ENCODE assay signal across 8 cellular contexts in genomic region chr13:95676100-95676774, GRCh38. TPM values are rescaled to one million over a fixed set of nuclear protein-coding genes. Genes with fewer than 3 reads are reported as not detected.
DNase-seq lines count a peak whose midpoint lies in the region; ATAC-seq and TF ChIP-seq lines count a peak whose summit lies in the region.

No MANE protein-coding gene starts in this region.

- peaks cover 3% of the 10 kb centered on the region for H3K9me3 ChIP-seq in psoas muscle

- H3K4me3 ChIP-seq in psoas muscle, result peak overlapping the region; percentile 91

- DNase-seq in NCI-H187 treated with DMSO at 0.1 percent for 48 hours (lab: John Stamatoyannopoulos, UW), result peak; percentile 44
- DNase-seq in NCI-H187 (lab: John Stamatoyannopoulos, UW), result no peak
- peak; percentile 77 for DNase-seq in NCI-H2171 treated with DMSO at 0.1 percent for 48 hours (lab: John Stamatoyannopoulos, UW)
- peak; percentile 51 for DNase-seq in activated CD8-positive, alpha-beta T cell treated with anti-CD3 and anti-CD28 coated beads, Interleukin-2, amount 10 ng/mL, durations not matched to agents 7 days and 5 days
- peak; percentile 47 for DNase-seq in glomerular visceral epithelial cell (ENCODE audit: extremely low spot score)
- peak in 1 of 2 donors; percentile 57 for DNase-seq in psoas muscle
- DNase-seq in amniotic stem cell (lab: John Stamatoyannopoulos, UW), result no peak

- no peak for TF ChIP-seq CTCF in psoas muscle (IDR thresholded peaks at IDR 0.05)

- peak overlapping the region; percentile 92 for H3K4me3 Mint-ChIP-seq in activated CD8-positive, alpha-beta T cell treated with anti-CD3 and anti-CD28 coated beads, Interleukin-2, amount 10 ng/mL, durations not matched to agents 7 days and 5 days

- peaks cover 51% of the 10 kb centered on the region for H3K4me1 ChIP-seq in psoas muscle

- 0 to 1% (median 0%) methylated on average over 33 of the region's 33 CpGs for WGBS in psoas muscle, 3 donors

- CTCF ChIA-PET in activated CD8-positive, alpha-beta T cell treated with anti-CD3 and anti-CD28 coated beads, Interleukin-2, amount 10 ng/mL, durations not matched to agents 7 days and 5 days (lab: Charles Lee), result interaction anchor here (0.6 to 1.0 kb wide), 3 partner anchors 51 to 1547 kb away, joined by 3 to 6 read pairs (median 3); no protein-coding TSS in a partner anchor

- H3K27me3 ChIP-seq in psoas muscle (ENCODE audit: insufficient read depth in 3 of 3, low read length in 2 of 3), result no peaks in the 10 kb centered on the region

- ATAC-seq in HG02642 (IDR thresholded peaks at IDR 0.05; ENCODE audit: poor library complexity, unreplicated experiment) (peak; percentile 14), psoas muscle (peak; percentile 28 to 49 (median 45))
- ATAC-seq in activated CD8-positive, alpha-beta T cell treated with anti-CD3 and anti-CD28 coated beads, Interleukin-2, amount 10 ng/mL, durations not matched to agents 7 days and 5 days, result no peak

- H3K9me3 Mint-ChIP-seq in activated CD8-positive, alpha-beta T cell treated with anti-CD3 and anti-CD28 coated beads, Interleukin-2, amount 10 ng/mL, durations not matched to agents 7 days and 5 days (ENCODE audit: insufficient read depth), result no peaks in the 10 kb centered on the region

- H3K27ac Mint-ChIP-seq in activated CD8-positive, alpha-beta T cell treated with anti-CD3 and anti-CD28 coated beads, Interleukin-2, amount 10 ng/mL, durations not matched to agents 7 days and 5 days, result peak overlapping the region; percentile 91

- H3K36me3 ChIP-seq in psoas muscle (ENCODE audit: insufficient read depth in 1 of 2, low read depth in 1 of 2), result peaks cover 0 to 3% of the 10 kb centered on the region in 2 donors

- H3K27me3 Mint-ChIP-seq in activated CD8-positive, alpha-beta T cell treated with anti-CD3 and anti-CD28 coated beads, Interleukin-2, amount 10 ng/mL, durations not matched to agents 7 days and 5 days (ENCODE audit: low read depth), result peaks cover 2% of the 10 kb centered on the region

- H3K27ac ChIP-seq in psoas muscle, result peak overlapping the region; percentile 97

- peaks cover 41% of the 10 kb centered on the region for H3K4me1 Mint-ChIP-seq in activated CD8-positive, alpha-beta T cell treated with anti-CD3 and anti-CD28 coated beads, Interleukin-2, amount 10 ng/mL, durations not matched to agents 7 days and 5 days (ENCODE audit: low read depth)

- POLR2A ChIA-PET in activated CD8-positive, alpha-beta T cell treated with anti-CD3 and anti-CD28 coated beads, Interleukin-2, amount 10 ng/mL, durations not matched to agents 7 days and 5 days (lab: Charles Lee), result interaction anchor here (0.7 to 1.3 kb wide), 6 partner anchors 20 to 1757 kb away, joined by 3 to 7 read pairs (median 4); partner anchors contain the start of gene RAP2A

- peaks cover 23% of the 10 kb centered on the region for H3K36me3 Mint-ChIP-seq in activated CD8-positive, alpha-beta T cell treated with anti-CD3 and anti-CD28 coated beads, Interleukin-2, amount 10 ng/mL, durations not matched to agents 7 days and 5 days (ENCODE audit: low read depth)

- intact Hi-C loops in psoas muscle (cut with DNase I), result loop anchor here in 1 of 2 donors (5.0 to 10.0 kb wide), 3 partner anchors 76 to 161 kb away; no protein-coding TSS in a partner anchor

RNA-seq across cellular contexts. Expression of gene DNAJC3, which starts 0.7 kb away (rescaled TPM):
- 10 to 100 TPM; 17.4 to 17.8 TPM for total RNA-seq in activated CD8-positive, alpha-beta T cell treated with anti-CD3 and anti-CD28 coated beads, Interleukin-2, amount 10 ng/mL, durations not matched to agents 7 days and 5 days
- total RNA-seq in psoas muscle, result 10 to 100 TPM; 11.5 to 19.6 (median 17.2) TPM
- polyA plus RNA-seq in psoas muscle, result 10 to 100 TPM in 1 of 3 donors, 1 to 10 TPM in 2; 7.9 to 11.8 (median 8.9) TPM

RNA-seq across cellular contexts. Expression of gene DZIP1, which starts 31.7 kb away (rescaled TPM):
- total RNA-seq in activated CD8-positive, alpha-beta T cell treated with anti-CD3 and anti-CD28 coated beads, Interleukin-2, amount 10 ng/mL, durations not matched to agents 7 days and 5 days, result under 1 TPM; 0.26 to 0.34 TPM
- 1 to 10 TPM; 1.8 to 2.9 (median 2.0) TPM for total RNA-seq in psoas muscle
- polyA plus RNA-seq in psoas muscle, result 1 to 10 TPM in 1 of 3 donors, under 1 TPM in 2; 0.70 to 1.1 (median 0.91) TPM

Comparison
In these comparisons a context has a peak if more than half of its experiments do, and no peak if none do; other contexts are left out.
1. DNase-seq: peak in NCI-H187 treated with DMSO at 0.1 percent for 48 hours (single experiment), NCI-H2171 treated with DMSO at 0.1 percent for 48 hours (single experiment), activated CD8-positive, alpha-beta T cell treated with anti-CD3 and anti-CD28 coated beads, Interleukin-2, amount 10 ng/mL, durations not matched to agents 7 days and 5 days (single experiment) and glomerular visceral epithelial cell (single experiment); none in NCI-H187 (0 of 2) and amniotic stem cell (single experiment).